Comparison of ENCODE assay signal across 35 cellular contexts in the genomic region with DNA sequence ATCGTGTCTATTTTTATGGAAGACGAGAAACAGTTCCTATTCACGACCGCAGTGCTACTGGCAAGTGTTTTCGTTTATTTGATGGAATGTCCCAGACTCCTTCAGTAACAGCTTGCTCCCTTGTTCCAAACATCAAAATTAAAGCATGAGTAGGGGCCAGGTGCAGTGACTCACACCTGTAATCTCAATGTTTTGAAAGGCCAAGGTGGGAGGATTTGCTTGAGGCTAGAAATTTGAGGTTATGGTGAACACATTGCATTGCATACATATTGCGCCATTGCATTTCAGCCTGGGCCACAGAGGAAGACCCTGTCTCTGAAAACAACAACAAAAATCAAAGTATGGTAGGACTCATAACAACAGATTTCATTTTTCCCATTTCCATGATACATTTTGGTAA. TPM values are rescaled to one million over a fixed set of nuclear protein-coding genes. Genes with fewer than 3 reads are reported as not detected.
"Had no signal": no experiment of that assay in that cellular context is flagged by ENCODE, and none has a peak within 500 bp of the region (broad histone marks: within the 10 kb centered on the region; RNA-seq: fewer than 3 reads in every experiment).

No MANE protein-coding gene starts in this region.

- H3K27ac Mint-ChIP-seq: mesothelial cell of epicardium; naive B cell; natural killer cell treated with Interleukin-12 subunit alpha and Interleukin-12 subunit beta and Interleukin-15 and Interleukin-18, amount 100 ng/mL, for 72 hours; stimulated activated effector memory CD8-positive, alpha-beta T cell treated with anti-CD3 and anti-CD28 coated beads, Interleukin-12 subunit alpha, Interleukin-12 subunit beta, amount 100 ng/mL, for 72 hours; type B pancreatic cell had no signal

- H2AFZ ChIP-seq: hepatocyte had no signal

- H3K36me3 Mint-ChIP-seq: mesothelial cell of epicardium; naive B cell; natural killer cell treated with Interleukin-12 subunit alpha and Interleukin-12 subunit beta and Interleukin-15 and Interleukin-18, amount 100 ng/mL, for 72 hours; stimulated activated effector memory CD8-positive, alpha-beta T cell treated with anti-CD3 and anti-CD28 coated beads, Interleukin-12 subunit alpha, Interleukin-12 subunit beta, amount 100 ng/mL, for 72 hours; type B pancreatic cell had no signal

- H3K9me3 Mint-ChIP-seq: natural killer cell treated with Interleukin-12 subunit alpha and Interleukin-12 subunit beta and Interleukin-15 and Interleukin-18, amount 100 ng/mL, for 72 hours; stimulated activated effector memory CD8-positive, alpha-beta T cell treated with anti-CD3 and anti-CD28 coated beads, Interleukin-12 subunit alpha, Interleukin-12 subunit beta, amount 100 ng/mL, for 72 hours; type B pancreatic cell had no signal

- H3K4me1 ChIP-seq: gastroesophageal sphincter, heart left ventricle, pancreas, sigmoid colon, thyroid gland had no signal

- H3K36me3 ChIP-seq: gastroesophageal sphincter, heart left ventricle, neutrophil, pancreas, sigmoid colon, stomach, thyroid gland had no signal

- H3K4me1 Mint-ChIP-seq: naive B cell; neural crest cell; stimulated activated effector memory CD8-positive, alpha-beta T cell treated with anti-CD3 and anti-CD28 coated beads, Interleukin-12 subunit alpha, Interleukin-12 subunit beta, amount 100 ng/mL, for 72 hours had no signal

- H3K4me2 ChIP-seq: hepatocyte had no signal

- H3K79me2 ChIP-seq: hepatocyte had no signal

- H3K27ac ChIP-seq: coronary artery, dorsolateral prefrontal cortex, epithelial cell of prostate, gastroesophageal sphincter, heart left ventricle, hepatocyte, neutrophil, pancreas, sigmoid colon, stomach, thyroid gland had no signal

- H3K27me3 ChIP-seq: dorsolateral prefrontal cortex, gastroesophageal sphincter, heart left ventricle, hepatocyte, neutrophil, pancreas, sigmoid colon, stomach, thyroid gland had no signal

- DNase-seq: dorsolateral prefrontal cortex; effector CD4-positive, alpha-beta T cell; foreskin fibroblast; heart left ventricle; kidney; mesenchymal stem cell; mucosa of descending colon; naive B cell; pancreas; sigmoid colon; stimulated activated CD4-positive, alpha-beta T cell treated with anti-CD3 and anti-CD28 coated beads, Interleukin-2, amount 100 ng/mL, for 24 hours; stimulated activated CD4-positive, alpha-beta T cell treated with anti-CD3 and anti-CD28 coated beads, Interleukin-4, amount 100 ng/mL, for 24 hours; stimulated activated naive CD4-positive, alpha-beta T cell treated with Interleukin-2 at 50 U/mL for 16 hours; stomach; thyroid gland had no signal

- H3K27me3 Mint-ChIP-seq: type B pancreatic cell had no signal

- H3K4me3 ChIP-seq: coronary artery, dorsolateral prefrontal cortex, gastroesophageal sphincter, heart left ventricle, hepatocyte, lung, mucosa of descending colon, pancreas, sigmoid colon, stomach, thyroid gland had no signal

- ATAC-seq: esophagus mucosa; gastroesophageal sphincter; heart left ventricle; left lobe of liver; mucosa of descending colon; natural killer cell treated with Interleukin-12 subunit alpha and Interleukin-12 subunit beta and Interleukin-15 and Interleukin-18, amount 100 ng/mL, for 72 hours; pancreas; stimulated activated effector memory CD8-positive, alpha-beta T cell treated with anti-CD3 and anti-CD28 coated beads, Interleukin-12 subunit alpha, Interleukin-12 subunit beta, amount 100 ng/mL, for 72 hours had no signal

- H3K4me3 Mint-ChIP-seq: mesothelial cell of epicardium; naive B cell; natural killer cell treated with Interleukin-12 subunit alpha and Interleukin-12 subunit beta and Interleukin-15 and Interleukin-18, amount 100 ng/mL, for 72 hours; neural crest cell; stimulated activated effector memory CD8-positive, alpha-beta T cell treated with anti-CD3 and anti-CD28 coated beads, Interleukin-12 subunit alpha, Interleukin-12 subunit beta, amount 100 ng/mL, for 72 hours; type B pancreatic cell had no signal

RNA-seq across cellular contexts. Expression of a gene that starts 22.8 kb away (rescaled TPM):
- total RNA-seq: esophagus mucosa; gastroesophageal sphincter; heart left ventricle; hepatocyte; kidney; left lobe of liver; liver; mesothelial cell of epicardium; mucosa of descending colon; natural killer cell treated with Interleukin-12 subunit alpha and Interleukin-12 subunit beta and Interleukin-15 and Interleukin-18, amount 100 ng/mL, for 72 hours; neural crest cell; omental fat pad; pancreas; pulmonary artery endothelial cell; sigmoid colon; skeletal muscle tissue; stomach; subcutaneous adipose tissue; temporal lobe; thyroid gland; urinary bladder had no signal
- polyA plus RNA-seq: heart left ventricle, lung, pancreas, sigmoid colon, stomach, urinary bladder had no signal
